Comparison of ENCODE assay signal across 13 cellular contexts in the genomic region with DNA sequence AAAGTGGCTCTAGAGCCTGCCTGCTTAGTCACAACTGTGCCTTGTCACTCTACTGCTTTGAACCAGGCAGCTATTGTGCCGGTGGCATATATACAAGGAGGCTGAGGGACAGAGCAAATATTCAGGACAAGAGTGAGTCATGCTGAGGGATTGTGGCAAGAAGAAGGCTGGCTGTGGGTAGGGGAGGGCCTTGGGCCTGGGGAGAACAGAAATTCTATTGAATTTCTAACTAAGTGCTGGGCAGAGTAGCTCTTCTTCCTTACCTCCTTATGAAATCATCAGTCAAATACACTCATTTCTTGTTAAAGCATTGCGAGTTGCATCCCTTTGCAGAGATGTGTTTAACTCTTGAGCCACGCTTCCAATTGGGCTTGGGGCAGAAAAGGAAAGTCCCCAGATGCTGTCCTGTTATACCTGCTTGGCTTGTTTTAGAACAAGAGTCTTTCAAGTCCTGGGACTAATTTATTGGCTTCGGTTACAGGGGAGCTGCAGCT. TPM values are rescaled to one million over a fixed set of nuclear protein-coding genes. Genes with fewer than 3 reads are reported as not detected.
DNase-seq lines count a peak whose midpoint lies in the region; ATAC-seq, FAIRE-seq and TF ChIP-seq lines count a peak whose summit lies in the region.
"Had no signal": no experiment of that assay in that cellular context is flagged by ENCODE, and none has a peak within 500 bp of the region (broad histone marks: within the 10 kb centered on the region; RNA-seq: fewer than 3 reads in every experiment).

No MANE protein-coding gene starts in this region.

- peak; percentile 19 for DNase-seq in stimulated activated CD4-positive, alpha-beta T cell treated with anti-CD3 and anti-CD28 coated beads, Interleukin-15, amount 100 ng/mL, for 24 hours
- DNase-seq in stimulated activated CD4-positive, alpha-beta T cell treated with anti-CD3 and anti-CD28 coated beads, Interleukin-2, amount 100 ng/mL, for 48 hours, result no peak
- peak; percentile 60 for DNase-seq in adipocyte (ENCODE audit: low read depth)
- no peak for DNase-seq in keratinocyte (ENCODE audit: low read depth, low spot score)
- DNase-seq in aorta, result peak in 1 of 2 donors; percentile 42
- no peak for DNase-seq in NCI-H2171 treated with DMSO at 0.1 percent for 48 hours (lab: John Stamatoyannopoulos, UW)
- no peak for DNase-seq in hippocampal formation (lab: John Stamatoyannopoulos, UW)
- DNase-seq: activated CD4-positive, alpha-beta T cell treated with anti-CD3 and anti-CD28 coated beads, Interleukin-2, amount 50 U/mL, for 48 hours; amniotic stem cell; NCI-H187 treated with DMSO at 0.1 percent for 48 hours; Peyer's patch had no signal

- H3K4me1 ChIP-seq in adipocyte (ENCODE audit: control insufficient read depth, insufficient read depth, low read length) (no peaks in the 10 kb centered on the region), keratinocyte (ENCODE audit: control insufficient read depth, extremely low read depth, insufficient read depth, low read length) (peaks cover 6% of the 10 kb centered on the region), aorta (ENCODE audit: control insufficient read depth in 1 of 2, insufficient read depth in 2 of 2, low read length in 2 of 2) (no peaks in the 10 kb centered on the region)
- H3K4me1 ChIP-seq: Peyer's patch had no signal

- H3K27me3 ChIP-seq in adipocyte (replicated peaks; ENCODE audit: control insufficient read depth, insufficient read depth, low read length) (no peaks in the 10 kb centered on the region), keratinocyte (ENCODE audit: control insufficient read depth, extremely low read depth, insufficient read depth, low read length) (no peaks in the 10 kb centered on the region), aorta (ENCODE audit: control insufficient read depth in 1 of 2, insufficient read depth in 2 of 2, low read length in 1 of 2) (no peaks in the 10 kb centered on the region)
- H3K27me3 ChIP-seq: BLaER1 treated with 17β-estradiol and CSF1 and Interleukin-3, amounts not matched to agents 10 nM and 100 nM; Peyer's patch had no signal

- no peaks in the 10 kb centered on the region for H3K79me2 ChIP-seq in keratinocyte (ENCODE audit: control insufficient read depth, insufficient read depth, low read length)

- dilution Hi-C loops in keratinocyte (cut with MboI; ENCODE audit: extremely low pct_ligation_motif_present, low sequenced_read_pairs), result no loop called here

- H3K9me3 ChIP-seq in adipocyte (ENCODE audit: control insufficient read depth, low read length) (no peaks in the 10 kb centered on the region), keratinocyte (ENCODE audit: control insufficient read depth, low read depth, low read length) (no peaks in the 10 kb centered on the region), aorta (ENCODE audit: control insufficient read depth, low read length) (no peaks in the 10 kb centered on the region)
- H3K9me3 ChIP-seq: BLaER1 treated with 17β-estradiol and CSF1 and Interleukin-3, amounts not matched to agents 10 nM and 100 nM; Peyer's patch had no signal

- peak; percentile 17 for FAIRE-seq in keratinocyte (lab: Jason Lieb, UNC)

- H3K36me3 ChIP-seq in adipocyte (ENCODE audit: control insufficient read depth, insufficient read depth, low read length, severe bottlenecking), result no peaks in the 10 kb centered on the region
- H3K36me3 ChIP-seq in keratinocyte (ENCODE audit: control insufficient read depth in 2 of 2, extremely low read depth in 1 of 2, insufficient read depth in 2 of 2, low read length in 2 of 2), result no peaks in the 10 kb centered on the region
- H3K36me3 ChIP-seq in aorta (ENCODE audit: control insufficient read depth in 1 of 2, insufficient read depth in 2 of 2, low read length in 1 of 2), result no peaks in the 10 kb centered on the region
- H3K36me3 ChIP-seq: BLaER1 treated with 17β-estradiol and CSF1 and Interleukin-3, amounts not matched to agents 10 nM and 100 nM; Peyer's patch had no signal

- H3K27ac ChIP-seq in keratinocyte (ENCODE audit: control insufficient read depth, insufficient read depth, low read length) (no peak overlapping the region), aorta (ENCODE audit: low read depth in 1 of 2, low read length in 2 of 2) (no peak overlapping the region)
- H3K27ac ChIP-seq: BLaER1 treated with 17β-estradiol and CSF1 and Interleukin-3, amounts not matched to agents 10 nM and 100 nM; Peyer's patch had no signal

- ATAC-seq in aorta (ENCODE audit: low FRiP score) (peak; percentile 26), GM19023 (IDR thresholded peaks at IDR 0.05; ENCODE audit: unreplicated experiment) (no peak)

- intact Hi-C loops in aorta (cut with DNase I), result loop anchor here in 1 of 2 donors (10.0 kb wide), 1 partner anchor 57 kb away; no protein-coding TSS in a partner anchor

- no peaks in the 10 kb centered on the region for H3K9me1 ChIP-seq in keratinocyte (ENCODE audit: control insufficient read depth, extremely low read depth, insufficient read depth, low read length)

- H3K9ac ChIP-seq in adipocyte (ENCODE audit: low read length), result no peak overlapping the region
- H3K9ac ChIP-seq in keratinocyte (ENCODE audit: control insufficient read depth, extremely low read depth, insufficient read depth, low read length), result no peak overlapping the region
- H3K9ac ChIP-seq: BLaER1 treated with 17β-estradiol and CSF1 and Interleukin-3, amounts not matched to agents 10 nM and 100 nM had no signal

- no peak for TF ChIP-seq CTCF in keratinocyte (optimal IDR thresholded peaks at IDR 0.05 in 1 of 3, IDR thresholded peaks at IDR 0.05 in 1 of 3, conservative IDR thresholded peaks at IDR 0.05 in 1 of 3; ENCODE audit: extremely low read depth in 1 of 3, insufficient read depth in 2 of 3, low read length in 3 of 3)

- H3K4me2 ChIP-seq in keratinocyte (ENCODE audit: control insufficient read depth, extremely low read depth, insufficient read depth, low read depth, low read length), result no peak overlapping the region

- H2AFZ ChIP-seq in keratinocyte (ENCODE audit: control insufficient read depth, low read length), result no peak overlapping the region

- 65 to 71% methylated on average over 4 of the region's 4 CpGs for WGBS in aorta, 2 donors

- H3K4me3 ChIP-seq in adipocyte (ENCODE audit: low read length) (no peak overlapping the region), keratinocyte (ENCODE audit: control insufficient read depth in 2 of 3, extremely low read depth in 1 of 3, insufficient read depth in 2 of 3, low read depth in 1 of 3, low read length in 3 of 3) (no peak overlapping the region), aorta (ENCODE audit: low read length in 2 of 2) (no peak overlapping the region)
- H3K4me3 ChIP-seq: BLaER1 treated with 17β-estradiol and CSF1 and Interleukin-3, amounts not matched to agents 10 nM and 100 nM; Peyer's patch had no signal

- no peaks in the 10 kb centered on the region for H4K20me1 ChIP-seq in keratinocyte (ENCODE audit: control insufficient read depth, extremely low read depth, insufficient read depth, low read length)
- H4K20me1 ChIP-seq: BLaER1 treated with 17β-estradiol and CSF1 and Interleukin-3, amounts not matched to agents 10 nM and 100 nM had no signal

RNA-seq across cellular contexts. Expression of gene PFDN4, which starts 59.7 kb away (rescaled TPM):
- 19.1 to 65.7 TPM (median 39.5 TPM) in 3 replicates for polyA plus RNA-seq in keratinocyte
- polyA plus RNA-seq in keratinocyte (2011; ENCODE audit: low read depth), result 34.8 TPM
- 48.6 and 86.9 TPM in 2 replicates for polyA plus RNA-seq in keratinocyte (2011; cell fraction: cytosol; rRNA removed)
- 16.4 and 26.9 TPM in 2 replicates for polyA plus RNA-seq in keratinocyte (2011; cell fraction: nucleus; rRNA removed)
- 38.9 and 41.8 TPM in 2 replicates for polyA plus RNA-seq in keratinocyte (2012; ENCODE audit: low replicate concordance)
- polyA minus RNA-seq in keratinocyte, result 1.5 to 8.1 TPM in 2 of 3 replicates, not detected in the other
- polyA minus RNA-seq in keratinocyte (2011; cell fraction: cytosol; rRNA and poly(A)+ RNA removed), result 4.4 TPM
- polyA minus RNA-seq in keratinocyte (2011; cell fraction: nucleus; rRNA and poly(A)+ RNA removed), result 1.7 and 3.3 TPM in 2 replicates
- total RNA-seq in aorta, result 10 to 100 TPM; 19.8 to 22.0 TPM
- polyA plus RNA-seq in aorta, result 100 to 1,000 TPM in 1 of 2 donors, 10 to 100 TPM in 1; 68.8 to 120 TPM

Comparison
In these comparisons a context has a peak if more than half of its experiments do, and no peak if none do; other contexts are left out.
1. DNase-seq: peak in stimulated activated CD4-positive, alpha-beta T cell treated with anti-CD3 and anti-CD28 coated beads, Interleukin-15, amount 100 ng/mL, for 24 hours (single experiment) and adipocyte (single experiment); none in stimulated activated CD4-positive, alpha-beta T cell treated with anti-CD3 and anti-CD28 coated beads, Interleukin-2, amount 100 ng/mL, for 48 hours (0 of 2), keratinocyte (single experiment), NCI-H2171 treated with DMSO at 0.1 percent for 48 hours (single experiment) and hippocampal formation (0 of 2).